8 cellular contexts compared by ENCODE assay signal in the genomic region with DNA sequence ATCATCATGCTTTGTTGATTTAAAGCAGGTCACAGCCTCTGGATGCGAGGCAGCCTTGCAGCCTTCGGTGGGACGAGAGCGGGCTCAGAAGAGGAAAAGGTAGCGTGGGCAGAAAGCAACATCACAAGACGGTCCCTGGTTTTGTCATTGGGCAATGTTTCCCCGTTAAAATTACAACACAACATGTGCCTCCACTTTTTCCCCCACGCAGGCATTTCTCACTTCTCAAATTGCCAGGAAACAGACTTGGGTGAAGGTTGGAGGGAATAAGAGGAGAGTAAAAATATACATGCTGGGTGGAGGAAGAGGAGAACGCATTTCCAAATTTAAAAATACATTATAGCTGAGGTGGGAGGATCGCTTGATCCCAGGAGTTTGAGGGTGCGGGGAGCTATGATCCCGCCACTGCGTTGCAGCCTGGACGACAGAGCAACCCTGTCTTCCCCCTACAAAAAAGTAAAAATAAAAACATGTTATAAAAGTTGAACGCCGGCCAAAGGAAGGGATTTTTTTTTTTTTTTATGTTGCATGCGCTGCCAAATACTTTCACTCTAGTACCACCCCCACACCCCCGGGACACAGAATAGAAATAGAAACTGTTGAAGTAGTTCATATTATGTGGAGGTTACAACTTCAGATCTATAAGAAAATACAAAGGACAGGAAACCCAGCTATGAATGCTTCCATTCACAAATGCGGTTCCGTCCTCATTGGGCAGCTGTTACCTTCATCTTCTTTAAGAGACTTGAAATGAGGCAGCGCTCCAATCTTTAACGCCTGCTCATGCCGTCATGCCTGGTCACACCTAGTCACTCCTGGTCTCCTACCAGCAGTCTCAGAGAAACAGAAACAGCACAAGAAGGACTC. TPM values are rescaled to one million over a fixed set of nuclear protein-coding genes. Genes with fewer than 3 reads are reported as not detected.
DNase-seq lines count a peak whose midpoint lies in the region; ATAC-seq and TF ChIP-seq lines count a peak whose summit lies in the region.

No MANE protein-coding gene starts in this region.

- DNase-seq in activated T-cell treated with anti-CD3 and anti-CD28 coated beads, Interleukin-2, amount 50 U/mL, for 24 hours = no peak
- DNase-seq in activated T-cell treated with anti-CD3 and anti-CD28 coated beads for 4 hours (no peak), left lobe of liver (ENCODE audit: low spot score) (no peak), glutamatergic neuron (no peak), NCI-H128 (lab: John Stamatoyannopoulos, UW; ENCODE audit: unreplicated experiment) (no peak)
- DNase-seq in activated naive CD8-positive, alpha-beta T cell treated with anti-CD3 and anti-CD28 coated beads, Interleukin-2, amount 10 ng/mL, durations not matched to agents 7 days and 5 days = no peak

- no peak for TF ChIP-seq CTCF in glutamatergic neuron (IDR thresholded peaks at IDR 0.05; ENCODE audit: partially characterized antibody, unreplicated experiment)

- no peaks in the 10 kb centered on the region for H3K36me3 Mint-ChIP-seq in activated T-cell treated with anti-CD3 and anti-CD28 coated beads, Interleukin-2, amount 50 U/mL, for 24 hours (ENCODE audit: low read depth)
- H3K36me3 Mint-ChIP-seq in activated naive CD8-positive, alpha-beta T cell treated with anti-CD3 and anti-CD28 coated beads, Interleukin-2, amount 10 ng/mL, durations not matched to agents 7 days and 5 days = no peaks in the 10 kb centered on the region
- H3K36me3 Mint-ChIP-seq in glutamatergic neuron (ENCODE audit: unreplicated experiment) = no peaks in the 10 kb centered on the region

- H3K36me3 ChIP-seq in stomach smooth muscle (ENCODE audit: control insufficient read depth in 2 of 2, insufficient read depth in 2 of 2, low read length in 2 of 2) = peaks cover 21 to 28% of the 10 kb centered on the region in 2 donors

- peaks cover 27% of the 10 kb centered on the region for H3K4me1 ChIP-seq in stomach smooth muscle (ENCODE audit: control insufficient read depth, insufficient read depth, low read length)

- peak overlapping the region; percentile 39 to 63 for H3K4me3 ChIP-seq in stomach smooth muscle (ENCODE audit: low read length in 2 of 2)

- H3K9me3 Mint-ChIP-seq in activated T-cell treated with anti-CD3 and anti-CD28 coated beads, Interleukin-2, amount 50 U/mL, for 24 hours = no peaks in the 10 kb centered on the region
- H3K9me3 Mint-ChIP-seq in activated naive CD8-positive, alpha-beta T cell treated with anti-CD3 and anti-CD28 coated beads, Interleukin-2, amount 10 ng/mL, durations not matched to agents 7 days and 5 days = no peaks in the 10 kb centered on the region
- H3K9me3 Mint-ChIP-seq in glutamatergic neuron (ENCODE audit: unreplicated experiment) = peaks cover 5% of the 10 kb centered on the region

- peaks cover 18% of the 10 kb centered on the region for H3K4me1 Mint-ChIP-seq in activated T-cell treated with anti-CD3 and anti-CD28 coated beads, Interleukin-2, amount 50 U/mL, for 24 hours (ENCODE audit: low read depth)
- peaks cover 14% of the 10 kb centered on the region for H3K4me1 Mint-ChIP-seq in activated naive CD8-positive, alpha-beta T cell treated with anti-CD3 and anti-CD28 coated beads, Interleukin-2, amount 10 ng/mL, durations not matched to agents 7 days and 5 days
- no peaks in the 10 kb centered on the region for H3K4me1 Mint-ChIP-seq in glutamatergic neuron (ENCODE audit: low read depth, unreplicated experiment)

- H3K9me3 ChIP-seq in stomach smooth muscle (ENCODE audit: control insufficient read depth in 2 of 2, low read length in 2 of 2) = no peaks in the 10 kb centered on the region

- peak overlapping the region; percentile 45 for H3K27ac Mint-ChIP-seq in activated T-cell treated with anti-CD3 and anti-CD28 coated beads, Interleukin-2, amount 50 U/mL, for 24 hours
- no peak overlapping the region for H3K27ac Mint-ChIP-seq in activated naive CD8-positive, alpha-beta T cell treated with anti-CD3 and anti-CD28 coated beads, Interleukin-2, amount 10 ng/mL, durations not matched to agents 7 days and 5 days
- H3K27ac Mint-ChIP-seq in glutamatergic neuron (ENCODE audit: unreplicated experiment) = no peak overlapping the region

- POLR2A ChIA-PET in activated naive CD8-positive, alpha-beta T cell treated with anti-CD3 and anti-CD28 coated beads, Interleukin-2, amount 10 ng/mL, durations not matched to agents 7 days and 5 days (lab: Charles Lee) = interaction anchor here (1.3 kb wide), 1 partner anchor 14 kb away, joined by 3 read pairs; a partner anchor contains a TSS

- H3K27ac ChIP-seq in stomach smooth muscle (ENCODE audit: low read length) = no peak overlapping the region

- peak overlapping the region; percentile 70 for H3K4me3 Mint-ChIP-seq in activated T-cell treated with anti-CD3 and anti-CD28 coated beads, Interleukin-2, amount 50 U/mL, for 24 hours
- peak overlapping the region; percentile 71 for H3K4me3 Mint-ChIP-seq in activated naive CD8-positive, alpha-beta T cell treated with anti-CD3 and anti-CD28 coated beads, Interleukin-2, amount 10 ng/mL, durations not matched to agents 7 days and 5 days
- H3K4me3 Mint-ChIP-seq in glutamatergic neuron (ENCODE audit: unreplicated experiment) = no peak overlapping the region

- H3K27me3 Mint-ChIP-seq in activated T-cell treated with anti-CD3 and anti-CD28 coated beads, Interleukin-2, amount 50 U/mL, for 24 hours = peaks cover 67% of the 10 kb centered on the region
- H3K27me3 Mint-ChIP-seq in activated naive CD8-positive, alpha-beta T cell treated with anti-CD3 and anti-CD28 coated beads, Interleukin-2, amount 10 ng/mL, durations not matched to agents 7 days and 5 days = peaks cover 40% of the 10 kb centered on the region
- peaks cover 2% of the 10 kb centered on the region for H3K27me3 Mint-ChIP-seq in glutamatergic neuron (ENCODE audit: unreplicated experiment)

- H3K9ac ChIP-seq in stomach smooth muscle (ENCODE audit: low read length in 2 of 2) = peak overlapping the region; percentile 7 to 36

- ATAC-seq in activated naive CD8-positive, alpha-beta T cell treated with anti-CD3 and anti-CD28 coated beads, Interleukin-2, amount 10 ng/mL, durations not matched to agents 7 days and 5 days (ENCODE audit: low read depth) = peak; percentile 74
- ATAC-seq in left lobe of liver (peak; percentile 9), GM18873 (IDR thresholded peaks at IDR 0.05; ENCODE audit: low FRiP score, unreplicated experiment) (no peak)

- no peaks in the 10 kb centered on the region for H3K27me3 ChIP-seq in stomach smooth muscle (ENCODE audit: control insufficient read depth in 1 of 2, insufficient read depth in 2 of 2, low read length in 2 of 2)

RNA-seq across cellular contexts. Expression of a gene that starts 13.8 kb away (rescaled TPM):
- 10 to 100 TPM; 40.1 to 42.7 TPM for total RNA-seq in activated naive CD8-positive, alpha-beta T cell treated with anti-CD3 and anti-CD28 coated beads, Interleukin-2, amount 10 ng/mL, durations not matched to agents 7 days and 5 days
- total RNA-seq in left lobe of liver (34.7 TPM), glutamatergic neuron (ENCODE audit: unreplicated experiment) (33.5 TPM)

RNA-seq across cellular contexts. Expression of a gene that starts 48.9 kb away (rescaled TPM):
- total RNA-seq in activated naive CD8-positive, alpha-beta T cell treated with anti-CD3 and anti-CD28 coated beads, Interleukin-2, amount 10 ng/mL, durations not matched to agents 7 days and 5 days = 10 to 100 TPM; 23.2 to 25.1 TPM
- total RNA-seq in left lobe of liver (8.7 TPM), glutamatergic neuron (ENCODE audit: unreplicated experiment) (28.7 TPM)

RNA-seq across cellular contexts. Expression of a gene that starts 49.0 kb away (rescaled TPM):
- total RNA-seq in activated naive CD8-positive, alpha-beta T cell treated with anti-CD3 and anti-CD28 coated beads, Interleukin-2, amount 10 ng/mL, durations not matched to agents 7 days and 5 days = not detected
- total RNA-seq in left lobe of liver (not detected), glutamatergic neuron (ENCODE audit: unreplicated experiment) (5.0 TPM)
